ENCODE assay signal across 9 cellular contexts in the genomic region with DNA sequence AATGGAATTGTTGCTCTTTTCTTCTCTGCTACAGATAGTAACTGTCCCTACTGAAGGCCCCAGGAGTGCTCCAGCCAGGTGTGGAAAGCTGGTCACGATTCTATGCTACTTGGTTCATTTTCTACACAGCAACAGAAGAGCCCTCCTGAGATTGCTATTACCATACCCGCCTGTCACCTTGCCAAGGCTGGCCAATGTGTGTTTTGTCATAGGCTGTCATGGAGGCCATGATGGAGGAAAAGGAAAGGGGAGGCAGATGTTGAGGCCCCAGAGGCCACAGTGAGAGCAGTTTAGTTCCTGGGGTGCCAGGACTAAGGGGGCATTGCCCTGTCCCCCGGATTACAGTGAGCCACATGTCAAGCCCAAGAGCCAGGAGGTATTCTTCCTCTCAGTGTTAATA. TPM values are rescaled to one million over a fixed set of nuclear protein-coding genes. Genes with fewer than 3 reads are reported as not detected.
DNase-seq lines count a peak whose midpoint lies in the region; ATAC-seq and TF ChIP-seq lines count a peak whose summit lies in the region.
"Had no signal": no experiment of that assay in that cellular context is flagged by ENCODE, and none has a peak within 500 bp of the region (broad histone marks: within the 10 kb centered on the region; RNA-seq: fewer than 3 reads in every experiment).

No MANE protein-coding gene starts in this region.

- peaks cover 37% of the 10 kb centered on the region for H3K4me1 Mint-ChIP-seq in chondrocyte (ENCODE audit: low read depth)
- peaks cover 27 to 55% (median 44%) of the 10 kb centered on the region in 3 donors for H3K4me1 Mint-ChIP-seq in naive B cell

- H3K9me3 Mint-ChIP-seq in chondrocyte (ENCODE audit: low read depth) (no peaks in the 10 kb centered on the region), naive B cell (no peaks in the 10 kb centered on the region)

- peak overlapping the region; percentile 65 for H3K4me3 ChIP-seq in AG04450 (ENCODE audit: low read depth, low read length)
- H3K4me3 ChIP-seq in Jurkat, Clone E6-1 (ENCODE audit: low read length) = peak overlapping the region; percentile 82

- H3K9me3 ChIP-seq in AG04450 (ENCODE audit: control insufficient read depth, insufficient read depth, low read length) = no peaks in the 10 kb centered on the region

- H3K4me3 Mint-ChIP-seq in chondrocyte (ENCODE audit: unreplicated experiment) (peak overlapping the region; percentile 98), naive B cell (peak overlapping the region; percentile 96 to 100 (median 98))

- CTCF ChIA-PET in AG04450 (lab: Charles Lee) = interaction anchor here (1.6 kb wide), 1 partner anchor 195 kb away, joined by 8 read pairs; no protein-coding TSS in a partner anchor

- H3K27ac Mint-ChIP-seq in chondrocyte (ENCODE audit: unreplicated experiment) = peak overlapping the region; percentile 22
- H3K27ac Mint-ChIP-seq in naive B cell = peak overlapping the region in 3 of 6 donors; percentile 44 to 98 (median 76)

- H3K27me3 Mint-ChIP-seq in chondrocyte (ENCODE audit: low read depth) (no peaks in the 10 kb centered on the region), naive B cell (no peaks in the 10 kb centered on the region)

- H3K36me3 Mint-ChIP-seq in chondrocyte (ENCODE audit: low read depth) (peaks cover 13% of the 10 kb centered on the region), naive B cell (peaks cover 4 to 10% of the 10 kb centered on the region in 2 donors)

- no peak for DNase-seq in AG04450 (ENCODE audit: low read depth, low spot score)
- DNase-seq in Jurkat, Clone E6-1 (ENCODE audit: low read depth, low spot score) = no peak
- DNase-seq in chondrocyte (ENCODE audit: low spot score) = no peak
- DNase-seq in naive B cell = no peak
- DNase-seq in HuH-7 (ENCODE audit: low spot score) = no peak
- DNase-seq in stimulated activated CD4-positive, alpha-beta T cell treated with anti-CD3 and anti-CD28 coated beads, Interleukin-2, amount 100 ng/mL, for 48 hours = no peak
- DNase-seq: NCI-H1048 had no signal

- H3K27me3 ChIP-seq in AG04450 (ENCODE audit: control insufficient read depth, insufficient read depth, low read length) = no peaks in the 10 kb centered on the region

- POLR2A ChIA-PET in AG04450 (lab: Yijun Ruan, JAX) = interaction anchor here (1.1 to 2.7 kb wide), 3 partner anchors 28 to 247 kb away, joined by 3 to 23 read pairs (median 12); a partner anchor contains a TSS

- TF ChIP-seq CTCF in AG04450 (IDR thresholded peaks at IDR 0.05; ENCODE audit: low read depth, low read length) = no peak
- no peak for TF ChIP-seq CTCF in chondrocyte (IDR thresholded peaks at IDR 0.05)

- no peak for ATAC-seq in naive B cell (ENCODE audit: low read depth in 2 of 2)
- ATAC-seq in GM18502 (IDR thresholded peaks at IDR 0.05; ENCODE audit: poor library complexity, unreplicated experiment) = no peak
- no peak for ATAC-seq in GM21786 (IDR thresholded peaks at IDR 0.05; ENCODE audit: unreplicated experiment)

- no peak overlapping the region for H3K27ac ChIP-seq in AG04450 (ENCODE audit: low read depth, low read length)

RNA-seq across cellular contexts. Expression of a gene that starts 1.0 kb away (rescaled TPM):
- polyA plus RNA-seq in AG04450 (2011; rRNA removed) = 17.2 and 17.8 TPM in 2 replicates
- 16.1 and 17.1 TPM in 2 replicates for polyA minus RNA-seq in AG04450 (2011; rRNA and poly(A)+ RNA removed)
- 22.4 TPM for polyA plus RNA-seq in Jurkat, Clone E6-1 (2012; ENCODE audit: insufficient read depth, insufficient read length)
- 14.3 to 20.0 TPM (median 15.2 TPM) in 3 replicates for total RNA-seq in chondrocyte
- polyA plus RNA-seq in naive B cell (ENCODE audit: low read depth in 6 of 6) = 10 to 100 TPM in 5 of 6 donors, 1 to 10 TPM in 1; 9.8 to 23.1 (median 13.8) TPM

RNA-seq across cellular contexts. Expression of a gene that starts 1.2 kb away (rescaled TPM):
- polyA plus RNA-seq in AG04450 (2011; rRNA removed) = 35.5 and 38.0 TPM in 2 replicates
- polyA minus RNA-seq in AG04450 (2011; rRNA and poly(A)+ RNA removed) = 42.1 and 47.4 TPM in 2 replicates
- 29.8 TPM for polyA plus RNA-seq in Jurkat, Clone E6-1 (2012; ENCODE audit: insufficient read depth, insufficient read length)
- 35.6 to 40.3 TPM (median 36.3 TPM) in 3 replicates for total RNA-seq in chondrocyte
- polyA plus RNA-seq in naive B cell (ENCODE audit: low read depth in 6 of 6) = 1 to 10 TPM; 4.4 to 8.7 (median 6.8) TPM

RNA-seq across cellular contexts. Expression of a gene that starts 27.7 kb away (rescaled TPM):
- polyA plus RNA-seq in AG04450 (2011; rRNA removed) (121 and 155 TPM in 2 replicates), naive B cell (ENCODE audit: low read depth in 6 of 6) (10 to 100 TPM; 45.5 to 94.8 (median 77.3) TPM)
- polyA minus RNA-seq in AG04450 (2011; rRNA and poly(A)+ RNA removed) = 69.4 and 78.0 TPM in 2 replicates
- 36.3 TPM for polyA plus RNA-seq in Jurkat, Clone E6-1 (2012; ENCODE audit: insufficient read depth, insufficient read length)
- total RNA-seq in chondrocyte = 79.7 to 101 TPM (median 84.8 TPM) in 3 replicates

RNA-seq across cellular contexts. Expression of a gene that starts 54.6 kb away (rescaled TPM):
- polyA plus RNA-seq in AG04450 (2011; rRNA removed) (70.5 and 97.8 TPM in 2 replicates), naive B cell (ENCODE audit: low read depth in 6 of 6) (100 to 1,000 TPM; 114 to 414 (median 282) TPM)
- 34.6 and 62.9 TPM in 2 replicates for polyA minus RNA-seq in AG04450 (2011; rRNA and poly(A)+ RNA removed)
- 469 TPM for polyA plus RNA-seq in Jurkat, Clone E6-1 (2012; ENCODE audit: insufficient read depth, insufficient read length)
- total RNA-seq in chondrocyte = 40.5 to 77.6 TPM (median 76.5 TPM) in 3 replicates
